In genomic region chr10:86868353-86868752, GRCh38 we compare ENCODE assay signal across 10 cellular contexts.
DNase-seq lines count a peak whose midpoint lies in the region; ATAC-seq and TF ChIP-seq lines count a peak whose summit lies in the region.
"Had no signal": no experiment of that assay in that cellular context is flagged by ENCODE, and none has a peak within 500 bp of the region (broad histone marks: within the 10 kb centered on the region; RNA-seq: fewer than 3 reads in every experiment).

No MANE protein-coding gene starts in this region.

- DNase-seq in HAP-1 (ENCODE audit: low spot score in 2 of 2) (peak; percentile 97 to 100), glomerular visceral epithelial cell (ENCODE audit: extremely low spot score) (peak; percentile 83), renal cortical epithelial cell (ENCODE audit: low read depth) (peak; percentile 62), erythroblast (lab: John Stamatoyannopoulos, UW) (no peak), NCI-H1092 treated with DMSO at 0.1 percent for 48 hours (lab: John Stamatoyannopoulos, UW) (no peak)
- no peak for DNase-seq in central memory CD4-positive, alpha-beta T cell
- DNase-seq: DMS79 treated with DMSO at 0.1 percent for 48 hours, NCI-H524 had no signal

- H3K27me3 ChIP-seq in HAP-1 (ENCODE audit: low read depth) = no peaks in the 10 kb centered on the region

- TF ChIP-seq POLR2A in erythroblast (IDR thresholded peaks at IDR 0.05; ENCODE audit: low read length) = no peak

- H3K4me3 ChIP-seq in HAP-1 = no peak overlapping the region

- no peaks in the 10 kb centered on the region for H3K9me3 ChIP-seq in HAP-1

- no peaks in the 10 kb centered on the region for H3K36me3 ChIP-seq in HAP-1 (replicated peaks)

- ATAC-seq in SK-N-SH treated with all-trans-retinoic acid at 6 μM for 48 hours = peak; percentile 87
- no peak for ATAC-seq in GM18873 (IDR thresholded peaks at IDR 0.05; ENCODE audit: low FRiP score, unreplicated experiment)

- in situ Hi-C loops in HAP-1 (cut with MboI; ENCODE audit: low sequenced_read_pairs) = no loop called here

- peaks cover 83% of the 10 kb centered on the region for H3K4me1 ChIP-seq in HAP-1

TF ChIP-seq in SK-N-SH treated with all-trans-retinoic acid at 6 μM for 48 hours, 23 proteins besides CTCF, POLR2A, EP300 and RAD21:
- no peak for TF ChIP-seq ISL1 (CRISPR knock-in tag; IDR thresholded peaks at IDR 0.05)
- TF ChIP-seq, protein P1, sequence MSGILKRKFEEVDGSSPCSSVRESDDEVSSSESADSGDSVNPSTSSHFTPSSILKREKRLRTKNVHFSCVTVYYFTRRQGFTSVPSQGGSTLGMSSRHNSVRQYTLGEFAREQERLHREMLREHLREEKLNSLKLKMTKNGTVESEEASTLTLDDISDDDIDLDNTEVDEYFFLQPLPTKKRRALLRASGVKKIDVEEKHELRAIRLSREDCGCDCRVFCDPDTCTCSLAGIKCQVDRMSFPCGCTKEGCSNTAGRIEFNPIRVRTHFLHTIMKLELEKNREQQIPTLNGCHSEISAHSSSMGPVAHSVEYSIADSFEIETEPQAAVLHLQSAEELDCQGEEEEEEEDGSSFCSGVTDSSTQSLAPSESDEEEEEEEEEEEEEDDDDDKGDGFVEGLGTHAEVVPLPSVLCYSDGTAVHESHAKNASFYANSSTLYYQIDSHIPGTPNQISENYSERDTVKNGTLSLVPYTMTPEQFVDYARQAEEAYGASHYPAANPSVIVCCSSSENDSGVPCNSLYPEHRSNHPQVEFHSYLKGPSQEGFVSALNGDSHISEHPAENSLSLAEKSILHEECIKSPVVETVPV (CRISPR knock-in tag; IDR thresholded peaks at IDR 0.05) = no peak
- no peak for TF ChIP-seq SNAI2 (CRISPR knock-in tag; IDR thresholded peaks at IDR 0.05)

Comparison
In these comparisons a context has a peak if more than half of its experiments do, and no peak if none do; other contexts are left out.
1. DNase-seq: peak in HAP-1 (2 of 2), glomerular visceral epithelial cell (single experiment) and renal cortical epithelial cell (single experiment); none in central memory CD4-positive, alpha-beta T cell (single experiment), erythroblast (0 of 2) and NCI-H1092 treated with DMSO at 0.1 percent for 48 hours (single experiment).